ENCODE assay signal across 28 cellular contexts in the genomic region with DNA sequence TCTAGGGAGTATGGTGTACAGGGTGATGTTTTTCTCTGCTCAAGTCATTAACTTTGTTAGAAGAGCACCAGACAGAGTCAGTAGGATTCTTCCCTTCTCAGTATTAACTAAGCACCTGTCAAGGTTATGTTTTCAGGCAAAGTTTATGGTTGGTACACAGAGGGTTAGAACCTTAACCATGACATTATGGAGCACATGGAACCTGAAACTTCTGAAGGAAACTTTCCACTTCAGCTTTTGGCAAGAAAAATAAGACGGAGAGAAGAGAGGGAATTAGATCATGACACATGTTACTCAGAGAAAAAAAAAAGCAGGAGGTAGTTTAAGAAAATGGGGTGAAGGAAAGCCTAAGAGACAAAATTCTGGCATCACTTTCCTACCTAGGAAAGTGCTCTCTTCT.
DNase-seq lines count a peak whose midpoint lies in the region; ATAC-seq and TF ChIP-seq lines count a peak whose summit lies in the region.
"Had no signal": no experiment of that assay in that cellular context is flagged by ENCODE, and none has a peak within 500 bp of the region (broad histone marks: within the 10 kb centered on the region; RNA-seq: fewer than 3 reads in every experiment).

No MANE protein-coding gene starts in this region.

- H3K9me3 ChIP-seq in PC-3 (ENCODE audit: low read length): no peaks in the 10 kb centered on the region
- H3K9me3 ChIP-seq: BE2C had no signal

- H3K27ac ChIP-seq in PC-3 (ENCODE audit: low read length): peak overlapping the region; percentile 25; the same call in 1 of the 2 replicates
- H3K27ac ChIP-seq: KMS-11, RWPE1 had no signal

- CTCF ChIA-PET in PC-3 (lab: Charles Lee): interaction anchor here (0.7 kb wide), 1 partner anchor 177 kb away, joined by 7 read pairs; no protein-coding TSS in a partner anchor

- no peak for TF ChIP-seq CTCF in PC-3 (conservative IDR thresholded peaks at IDR 0.05; ENCODE audit: low read depth, low read length)
- TF ChIP-seq CTCF in astrocyte of the spinal cord (IDR thresholded peaks at IDR 0.05; ENCODE audit: low read depth, low read length): no peak
- TF ChIP-seq CTCF in natural killer cell (IDR thresholded peaks at IDR 0.05): no peak

- peak overlapping the region; percentile 6 for H3K27ac Mint-ChIP-seq in stimulated activated naive B cell treated with anti-CD40 and anti-IgM and Interleukin-4, amounts not matched to agents 10 μg/mL and 1 μg/mL and 100 μg/mL, for 72 hours
- H3K27ac Mint-ChIP-seq in natural killer cell: no peak overlapping the region
- H3K27ac Mint-ChIP-seq: CD14-positive monocyte, GM23338, IgD-negative memory B cell had no signal

- no peaks in the 10 kb centered on the region for H3K79me2 ChIP-seq in PC-3 (ENCODE audit: low read length)

- peaks cover 4% of the 10 kb centered on the region in 2 donors for H3K9me3 Mint-ChIP-seq in stimulated activated naive B cell treated with anti-CD40 and anti-IgM and Interleukin-4, amounts not matched to agents 10 μg/mL and 1 μg/mL and 100 μg/mL, for 72 hours
- H3K9me3 Mint-ChIP-seq in natural killer cell: no peaks in the 10 kb centered on the region
- H3K9me3 Mint-ChIP-seq: GM23338, IgD-negative memory B cell had no signal

- H3F3A ChIP-seq in PC-3 (ENCODE audit: low read length, unreplicated experiment): no peaks in the 10 kb centered on the region

- H3K4me2 ChIP-seq in PC-3 (ENCODE audit: low read length): no peak overlapping the region
- H3K4me2 ChIP-seq: GM23338, KMS-11 had no signal

- BruUV-seq in PC-3 (replicated peaks; lab: Mats Ljungman, UMichigan): no TSS peak

- in situ Hi-C loops in astrocyte of the spinal cord (cut with HindIII; ENCODE audit: low sequenced_read_pairs): no loop called here

- H3K36me3 ChIP-seq in PC-3 (ENCODE audit: low read depth, low read length): no peaks in the 10 kb centered on the region
- H3K36me3 ChIP-seq: BE2C had no signal

- H3K27me3 ChIP-seq in PC-3 (ENCODE audit: low read length): no peaks in the 10 kb centered on the region
- H3K27me3 ChIP-seq: BE2C had no signal

- POLR2A ChIA-PET in PC-3 (lab: Charles Lee; ENCODE audit: unreplicated experiment): no interaction called here

- peaks cover 0 to 8% of the 10 kb centered on the region in 2 donors for H3K27me3 Mint-ChIP-seq in stimulated activated naive B cell treated with anti-CD40 and anti-IgM and Interleukin-4, amounts not matched to agents 10 μg/mL and 1 μg/mL and 100 μg/mL, for 72 hours
- peaks cover 15 to 21% of the 10 kb centered on the region in 2 donors for H3K27me3 Mint-ChIP-seq in natural killer cell (ENCODE audit: low read depth in 2 of 2)

- peaks cover 0 to 2% of the 10 kb centered on the region in 2 donors for H3K36me3 Mint-ChIP-seq in stimulated activated naive B cell treated with anti-CD40 and anti-IgM and Interleukin-4, amounts not matched to agents 10 μg/mL and 1 μg/mL and 100 μg/mL, for 72 hours
- no peaks in the 10 kb centered on the region for H3K36me3 Mint-ChIP-seq in natural killer cell
- H3K36me3 Mint-ChIP-seq: CD14-positive monocyte, IgD-negative memory B cell had no signal

- H2AFZ ChIP-seq in PC-3 (ENCODE audit: low read length): no peak overlapping the region

- no peaks in the 10 kb centered on the region for H4K20me1 ChIP-seq in PC-3 (ENCODE audit: low read length)

- no peak for ATAC-seq in PC-3
- no peak for ATAC-seq in stimulated activated naive B cell treated with anti-CD40 and anti-IgM and Interleukin-4, amounts not matched to agents 10 μg/mL and 1 μg/mL and 100 μg/mL, for 72 hours (replicated peaks)
- ATAC-seq in GM21390 (IDR thresholded peaks at IDR 0.05; ENCODE audit: unreplicated experiment): no peak
- ATAC-seq in natural killer cell: no peak
- ATAC-seq: GM23338, HCT116, Panc1 had no signal

- peaks cover 3 to 5% of the 10 kb centered on the region in 2 donors for H3K4me1 Mint-ChIP-seq in stimulated activated naive B cell treated with anti-CD40 and anti-IgM and Interleukin-4, amounts not matched to agents 10 μg/mL and 1 μg/mL and 100 μg/mL, for 72 hours
- H3K4me1 Mint-ChIP-seq in natural killer cell: no peaks in the 10 kb centered on the region
- H3K4me1 Mint-ChIP-seq: CD14-positive monocyte, IgD-negative memory B cell had no signal

- intact Hi-C loops in PC-3 (cut with micrococcal nuclease): no loop called here
- intact Hi-C loops in natural killer cell (cut with micrococcal nuclease): no loop called here

- peaks cover 10% of the 10 kb centered on the region; the same call in 1 of the 2 replicates for H3K4me1 ChIP-seq in PC-3 (ENCODE audit: insufficient read depth, low read length)
- H3K4me1 ChIP-seq: BE2C had no signal

- H3K4me3 ChIP-seq in PC-3 (ENCODE audit: low read length) (no peak overlapping the region), astrocyte of the spinal cord (ENCODE audit: low read depth, low read length) (no peak overlapping the region)
- H3K4me3 ChIP-seq: GM23338 had no signal

- H3K9me2 ChIP-seq in PC-3 (replicated peaks; ENCODE audit: low read length): no peaks in the 10 kb centered on the region

- no peak overlapping the region for H3K9ac ChIP-seq in PC-3 (ENCODE audit: low read length)
- H3K9ac ChIP-seq: KMS-11 had no signal

- no peak overlapping the region for H3K4me3 Mint-ChIP-seq in stimulated activated naive B cell treated with anti-CD40 and anti-IgM and Interleukin-4, amounts not matched to agents 10 μg/mL and 1 μg/mL and 100 μg/mL, for 72 hours
- no peak overlapping the region for H3K4me3 Mint-ChIP-seq in natural killer cell
- H3K4me3 Mint-ChIP-seq: CD14-positive monocyte, GM23338, IgD-negative memory B cell had no signal

- DNase-seq in PC-3 (no peak), astrocyte of the spinal cord (ENCODE audit: low read depth, low spot score) (peak; percentile 41), fibroblast of peridontal ligament (ENCODE audit: extremely low read depth) (peak; percentile 15), hippocampal formation (lab: John Stamatoyannopoulos, UW) (no peak), SKM-1 treated with dmso at 0.1 percent for 144 hours (lab: John Stamatoyannopoulos, UW; ENCODE audit: unreplicated experiment) (no peak), natural killer cell (no peak)
- DNase-seq in stimulated activated naive B cell treated with anti-CD40 and anti-IgM and Interleukin-4, amounts not matched to agents 10 μg/mL and 1 μg/mL and 100 μg/mL, for 72 hours: no peak
- DNase-seq: BE2C; Calu3; DMS79 treated with DMSO at 0.1 percent for 48 hours; GF-D8; NCI-H1048; NCI-H1417; NCI-H187; NCI-H2081 treated with DMSO at 0.1 percent for 48 hours; NCI-H2171 treated with DMSO at 0.1 percent for 48 hours; NCI-H524; NCI-H774; NK-92 treated with Interleukin-12 subunit alpha and Interleukin-12 subunit beta, amount 100 ng/mL, for 24 hours; SHP77 had no signal

Comparison
In these comparisons a context has a peak if more than half of its experiments do, and no peak if none do; other contexts are left out.
1. DNase-seq: peak in astrocyte of the spinal cord (single experiment) and fibroblast of peridontal ligament (single experiment); none in PC-3 (single experiment), stimulated activated naive B cell treated with anti-CD40 and anti-IgM and Interleukin-4, amounts not matched to agents 10 μg/mL and 1 μg/mL and 100 μg/mL, for 72 hours (single experiment), hippocampal formation (0 of 2), SKM-1 treated with dmso at 0.1 percent for 144 hours (single experiment) and natural killer cell (single experiment).